In the genomic region with DNA sequence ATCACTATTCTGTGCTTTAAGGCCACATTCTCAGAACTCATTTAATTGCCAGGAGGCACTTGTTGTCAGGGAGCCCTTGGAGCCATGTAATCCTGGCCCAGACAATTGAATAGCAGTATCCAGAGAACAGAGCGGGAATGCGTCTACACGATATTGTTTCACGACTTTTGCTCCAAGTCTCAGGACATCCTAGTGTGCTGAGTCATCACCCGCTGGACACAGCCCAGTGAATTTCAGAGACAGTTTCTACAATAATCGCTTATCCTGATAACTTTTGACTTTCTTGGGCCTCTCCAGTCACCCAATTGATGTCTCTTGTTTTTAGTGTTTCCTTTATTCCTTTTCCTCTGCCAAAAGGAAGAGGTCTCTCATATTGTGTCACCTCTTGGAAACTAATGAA, we compare ENCODE assay signal across 27 cellular contexts.
DNase-seq lines count a peak whose midpoint lies in the region; ATAC-seq, FAIRE-seq and TF ChIP-seq lines count a peak whose summit lies in the region.
"Had no signal": no experiment of that assay in that cellular context is flagged by ENCODE, and none has a peak within 500 bp of the region (broad histone marks: within the 10 kb centered on the region; RNA-seq: fewer than 3 reads in every experiment).

No MANE protein-coding gene starts in this region.

- BruUV-seq in HepG2 (replicated peaks; lab: Mats Ljungman, UMichigan) = no TSS peak

- H3K79me2 ChIP-seq in HepG2 (ENCODE audit: insufficient read depth, low read length) = no peaks in the 10 kb centered on the region

- no peaks in the 10 kb centered on the region for H3K36me3 Mint-ChIP-seq in glutamatergic neuron (ENCODE audit: unreplicated experiment)
- H3K36me3 Mint-ChIP-seq: CD14-positive monocyte had no signal

- no peak overlapping the region for H3K9ac ChIP-seq in HepG2 (ENCODE audit: insufficient read depth, low read depth, low read length)
- no peak overlapping the region for H3K9ac ChIP-seq in neuronal stem cell (ENCODE audit: low read depth, low read length, poor library complexity)

- in situ Hi-C loops in HepG2 (cut with HindIII; ENCODE audit: extremely low pct_ligation_motif_present, low pct_unique_long_range_greater_than_20kb) = no loop called here

- no peak overlapping the region for H2BK15ac ChIP-seq in neuronal stem cell (ENCODE audit: low read length)

- H3K27ac ChIP-seq in HepG2 (ENCODE audit: extremely low read length, insufficient read depth, low read length) (no peak overlapping the region), right lobe of liver (no peak overlapping the region), neuronal stem cell (replicated peaks; ENCODE audit: low read length) (no peak overlapping the region)
- H3K27ac ChIP-seq: 22Rv1, Peyer's patch, SJSA1 had no signal

- CTCF ChIA-PET in HepG2 (lab: Yijun Ruan, JAX; ENCODE audit: low intra/inter-chr PET ratio, low total read pairs) = interaction anchor here (1.6 kb wide), 1 partner anchor 123 kb away, joined by 7 read pairs; no protein-coding TSS in a partner anchor

- ATAC-seq in HepG2 (no peak; the same call in 2 of the 3 replicates), right lobe of liver (no peak), HG02763 (IDR thresholded peaks at IDR 0.05; ENCODE audit: unreplicated experiment) (no peak)
- ATAC-seq: HCT116, Right ventricle myocardium inferior had no signal

- H3K14ac ChIP-seq in neuronal stem cell (ENCODE audit: low read length) = no peak overlapping the region

- H2AFZ ChIP-seq in HepG2 (ENCODE audit: low read length) (no peak overlapping the region), neuronal stem cell (ENCODE audit: low read length) (peak overlapping the region; percentile 11)

- H3K36me3 ChIP-seq in HepG2 (replicated peaks in 1 of 2; ENCODE audit: control insufficient read depth in 1 of 2, insufficient read depth in 2 of 2, low read length in 2 of 2) (no peaks in the 10 kb centered on the region), right lobe of liver (no peaks in the 10 kb centered on the region), bronchial epithelial cell (ENCODE audit: control insufficient read depth, insufficient read depth, low read length) (no peaks in the 10 kb centered on the region), neuronal stem cell (replicated peaks in 1 of 2; ENCODE audit: control insufficient read depth in 2 of 2, insufficient read depth in 2 of 2, low read length in 2 of 2) (no peaks in the 10 kb centered on the region)
- H3K36me3 ChIP-seq: Peyer's patch, SJSA1 had no signal

- TF ChIP-seq POLR2A in HepG2 (IDR thresholded peaks at IDR 0.05; ENCODE audit: insufficient read depth in 1 of 2, low read depth in 2 of 2, low read length in 2 of 2) = no peak
- no peak for TF ChIP-seq POLR2A in right lobe of liver (IDR thresholded peaks at IDR 0.05)
- TF ChIP-seq POLR2A in erythroblast (IDR thresholded peaks at IDR 0.05; ENCODE audit: low read length) = no peak

- H4K91ac ChIP-seq in neuronal stem cell (ENCODE audit: low read depth, low read length, poor library complexity) = no peak overlapping the region

- H4K8ac ChIP-seq in neuronal stem cell (ENCODE audit: low read depth, low read length) = no peak overlapping the region

- POLR2A ChIA-PET in HepG2 (lab: Yijun Ruan, JAX) = no interaction called here

- H3K23ac ChIP-seq in neuronal stem cell (ENCODE audit: low read depth, low read length, poor library complexity) = no peak overlapping the region

- FAIRE-seq in HepG2 (lab: Jason Lieb, UNC) (no peak), bronchial epithelial cell (lab: Jason Lieb, UNC) (peak; percentile 70)
- FAIRE-seq: D721Med, H1 had no signal

- H3K18ac ChIP-seq in neuronal stem cell (ENCODE audit: low read length) = no peak overlapping the region

- no peak overlapping the region for H3K4me3 ChIP-seq in HepG2 (replicated peaks in 1 of 3; ENCODE audit: insufficient read depth in 1 of 3, low read depth in 2 of 3, low read length in 3 of 3)
- no peak overlapping the region for H3K4me3 ChIP-seq in right lobe of liver
- H3K4me3 ChIP-seq in bronchial epithelial cell (ENCODE audit: low read depth, low read length) = no peak overlapping the region
- no peak overlapping the region for H3K4me3 ChIP-seq in neuronal stem cell (ENCODE audit: low read length in 2 of 2)
- H3K4me3 ChIP-seq: Peyer's patch, SJSA1 had no signal

- intact Hi-C loops in HepG2 (cut with micrococcal nuclease; ENCODE audit: unreplicated experiment) (loop anchor here (1.0 kb wide), 1 partner anchor 122 kb away; no protein-coding TSS in a partner anchor), right lobe of liver (cut with DNase I) (no loop called here)

- H3K4ac ChIP-seq in neuronal stem cell (ENCODE audit: low read length) = no peak overlapping the region

- H3K79me1 ChIP-seq in neuronal stem cell (ENCODE audit: low read depth, low read length) = no peaks in the 10 kb centered on the region

- no peak overlapping the region for H3K27ac Mint-ChIP-seq in glutamatergic neuron (ENCODE audit: unreplicated experiment)
- H3K27ac Mint-ChIP-seq: B cell, CD14-positive monocyte had no signal

- H2AK5ac ChIP-seq in neuronal stem cell (ENCODE audit: low read depth, low read length) = no peak overlapping the region

- TF ChIP-seq EP300 in HepG2 (IDR thresholded peaks at IDR 0.05; ENCODE audit: low read depth in 2 of 2, low read length in 2 of 2) (no peak), HepG2 (CRISPR knock-in tag; IDR thresholded peaks at IDR 0.05; ENCODE audit: borderline replicate concordance) (no peak)

- DNase-seq in HepG2 (ENCODE audit: low spot score) (no peak), right lobe of liver (no peak), bronchial epithelial cell (ENCODE audit: low read depth) (no peak), neuronal stem cell (ENCODE audit: low spot score) (no peak), glutamatergic neuron (no peak), 8988T (no peak), erythroblast (lab: John Stamatoyannopoulos, UW) (no peak)
- DNase-seq: EL; GF-D8; KG1; NCI-H1092 treated with DMSO at 0.1 percent for 48 hours; NCI-H1436 treated with DMSO at 0.1 percent for 48 hours; NCI-H1930; NCI-H2227 treated with DMSO at 0.1 percent for 48 hours; NCI-H510A; NCI-H748 treated with DMSO at 0.1 percent for 48 hours; NK-92 treated with Interleukin-12 subunit alpha and Interleukin-12 subunit beta, amount 100 ng/mL, for 24 hours; Peyer's patch had no signal

- H3K4me2 ChIP-seq in HepG2 (ENCODE audit: low read depth, low read length) (no peak overlapping the region), neuronal stem cell (ENCODE audit: insufficient read depth, low read length, poor library complexity, severe bottlenecking) (no peak overlapping the region)

- WGBS in HepG2 (ENCODE audit: low lambda C conversion rate) = 48% methylated on average over 5 of the region's 6 CpGs
- 69% methylated on average over 4 of the region's 6 CpGs for WGBS in right lobe of liver (ENCODE audit: insufficient coverage, low coverage, low lambda C conversion rate, missing lambda C conversion rate)
- no CpG with 5 or more reads among the region's 6 CpGs for WGBS in neuronal stem cell (ENCODE audit: extremely low coverage in 2 of 2, insufficient read length in 2 of 2, insufficient replicate concordance in 1 of 2), 2 donors

- H3K9me3 ChIP-seq in HepG2 (ENCODE audit: low read length) (no peaks in the 10 kb centered on the region), right lobe of liver (no peaks in the 10 kb centered on the region), neuronal stem cell (replicated peaks in 1 of 2; ENCODE audit: control insufficient read depth in 2 of 2, insufficient read depth in 1 of 2, low read depth in 1 of 2, low read length in 2 of 2) (peaks cover 0 to 3% of the 10 kb centered on the region in 2 donors)
- H3K9me3 ChIP-seq: Peyer's patch, SJSA1 had no signal

- H2BK5ac ChIP-seq in neuronal stem cell (ENCODE audit: low read length) = no peak overlapping the region

- H3K4me1 ChIP-seq in HepG2 (ENCODE audit: insufficient read depth, low read length) = no peaks in the 10 kb centered on the region
- no peaks in the 10 kb centered on the region for H3K4me1 ChIP-seq in right lobe of liver
- H3K4me1 ChIP-seq in neuronal stem cell (ENCODE audit: control insufficient read depth in 2 of 2, insufficient read depth in 1 of 2, low read depth in 1 of 2, low read length in 2 of 2) = peaks cover 4 to 22% of the 10 kb centered on the region in 2 donors
- H3K4me1 ChIP-seq: Peyer's patch, SJSA1 had no signal

- H3K27me3 Mint-ChIP-seq in glutamatergic neuron (ENCODE audit: unreplicated experiment) = no peaks in the 10 kb centered on the region

- no peak for TF ChIP-seq RAD21 in HepG2 (CRISPR knock-in tag; IDR thresholded peaks at IDR 0.05)

- H2BK120ac ChIP-seq in neuronal stem cell (ENCODE audit: low read depth, low read length) = no peak overlapping the region

- H3K27me3 ChIP-seq in HepG2 (ENCODE audit: control insufficient read depth in 1 of 2, insufficient read depth in 2 of 2, low read length in 2 of 2) (no peaks in the 10 kb centered on the region), right lobe of liver (no peaks in the 10 kb centered on the region), bronchial epithelial cell (ENCODE audit: control insufficient read depth, insufficient read depth, low read length) (no peaks in the 10 kb centered on the region), neuronal stem cell (ENCODE audit: control insufficient read depth in 3 of 3, insufficient read depth in 3 of 3, low read depth in 1 of 3, low read length in 3 of 3) (no peaks in the 10 kb centered on the region)
- H3K27me3 ChIP-seq: Peyer's patch, SJSA1 had no signal

- H3K4me3 Mint-ChIP-seq in glutamatergic neuron (ENCODE audit: unreplicated experiment) = no peak overlapping the region
- H3K4me3 Mint-ChIP-seq: B cell, CD14-positive monocyte had no signal

- H2BK12ac ChIP-seq in neuronal stem cell (ENCODE audit: low read length) = no peak overlapping the region

- no peak for TF ChIP-seq CTCF in HepG2 (CRISPR knock-in tag; IDR thresholded peaks at IDR 0.05)
- no peak for TF ChIP-seq CTCF in right lobe of liver (IDR thresholded peaks at IDR 0.05)
- no peak for TF ChIP-seq CTCF in bronchial epithelial cell (IDR thresholded peaks at IDR 0.05; ENCODE audit: insufficient read depth, low read length, severe bottlenecking)
- no peak for TF ChIP-seq CTCF in glutamatergic neuron (IDR thresholded peaks at IDR 0.05; ENCODE audit: partially characterized antibody, unreplicated experiment)

- no peaks in the 10 kb centered on the region for H3K9me3 Mint-ChIP-seq in glutamatergic neuron (ENCODE audit: unreplicated experiment)

- H3K4me1 Mint-ChIP-seq in glutamatergic neuron (ENCODE audit: low read depth, unreplicated experiment) = peaks cover 12% of the 10 kb centered on the region
- H3K4me1 Mint-ChIP-seq: B cell, CD14-positive monocyte had no signal

- no peaks in the 10 kb centered on the region for H4K20me1 ChIP-seq in HepG2 (ENCODE audit: insufficient read depth, low read length)

TF ChIP-seq in HepG2, 621 proteins besides CTCF, POLR2A, EP300 and RAD21 (continues in another document):
- TF ChIP-seq PHB2 (IDR thresholded peaks at IDR 0.05; ENCODE audit: partially characterized antibody) (no peak), EHMT2 (IDR thresholded peaks at IDR 0.05; ENCODE audit: borderline replicate concordance, low read depth, low read length) (no peak)
